Comparison of ENCODE assay signal across 17 cellular contexts in the genomic region with DNA sequence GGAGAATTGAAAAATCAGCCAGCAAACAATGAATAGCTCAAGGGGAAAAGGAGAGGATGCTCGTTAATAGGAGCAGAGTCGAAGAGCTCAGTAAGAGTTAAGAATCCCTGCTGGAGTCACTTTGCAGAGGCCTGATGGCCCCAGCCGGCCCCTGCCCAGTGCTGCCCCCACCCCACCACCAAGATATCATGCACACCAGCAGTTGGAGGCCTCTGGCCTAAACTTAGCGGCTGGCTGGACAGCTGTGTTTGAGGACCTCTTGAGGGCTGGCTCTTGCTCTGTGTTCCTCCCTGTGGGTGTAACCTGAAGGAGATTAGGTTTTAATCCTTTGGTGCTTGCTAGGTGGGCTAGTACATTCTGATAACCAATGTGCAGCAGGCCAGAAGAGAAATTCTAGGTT.
DNase-seq lines count a peak whose midpoint lies in the region; ATAC-seq, FAIRE-seq and TF ChIP-seq lines count a peak whose summit lies in the region.
"Had no signal": no experiment of that assay in that cellular context is flagged by ENCODE, and none has a peak within 500 bp of the region (broad histone marks: within the 10 kb centered on the region; RNA-seq: fewer than 3 reads in every experiment).

No MANE protein-coding gene starts in this region.

- ATAC-seq in GM12878 (peak; percentile 21; the same call in 1 of the 3 replicates), left lung (peak; percentile 81), T-helper 17 cell (no peak)
- ATAC-seq in stimulated activated memory B cell treated with anti-CD40 and anti-IgM and Interleukin-4, amounts not matched to agents 10 μg/mL and 1 μg/mL and 100 μg/mL, for 72 hours: no peak
- ATAC-seq: activated naive CD8-positive, alpha-beta T cell treated with anti-CD3 and anti-CD28 coated beads, Interleukin-2, amount 50 U/mL, for 24 hours; stimulated activated naive CD8-positive, alpha-beta T cell treated with anti-CD3 and anti-CD28 coated beads, Interleukin-15, Interleukin-2, amounts not matched to agents 100 U/mL and 50 U/mL, for 24 hours had no signal

- TF ChIP-seq RAD21 in GM12878 (IDR thresholded peaks at IDR 0.05; ENCODE audit: insufficient read depth, low read depth, low read length): no peak

- POLR2A ChIA-PET in GM12878 (lab: Charles Lee): interaction anchor here (1.0 kb wide), 1 partner anchor 14 kb away, joined by 4 read pairs; no protein-coding TSS in a partner anchor

- no peak overlapping the region for H3K9ac ChIP-seq in GM12878 (ENCODE audit: control insufficient read depth, insufficient read depth, low read length)
- H3K9ac ChIP-seq: KMS-11 had no signal

- H3K27ac ChIP-seq in GM12878 (ENCODE audit: control insufficient read depth, insufficient read depth) (no peak overlapping the region), left lung (peak overlapping the region; percentile 50 to 72)
- H3K27ac ChIP-seq: KMS-11 had no signal

- no peak overlapping the region for H2AFZ ChIP-seq in GM12878 (ENCODE audit: control insufficient read depth, low read depth, low read length)

- no peak for TF ChIP-seq CTCF in GM12878 (IDR thresholded peaks at IDR 0.05 in 2 of 3, conservative IDR thresholded peaks at IDR 0.05 in 1 of 3; ENCODE audit: control insufficient read depth in 2 of 3, extremely low read depth in 1 of 3, insufficient read depth in 1 of 3, low read depth in 3 of 3, low read length in 3 of 3)
- TF ChIP-seq CTCF in left lung (IDR thresholded peaks at IDR 0.05): no peak

- DNase-seq in MG63: peak; percentile 14
- DNase-seq in GM12878 (ENCODE audit: low read depth, low spot score): no peak
- no peak for DNase-seq in left lung
- DNase-seq in T-helper 17 cell: no peak
- no peak for DNase-seq in activated gamma-delta T cell (lab: John Stamatoyannopoulos, UW)
- DNase-seq in activated CD8-positive, alpha-beta memory T cell treated with anti-CD3 and anti-CD28 coated beads, Interleukin-2, amount 50 U/mL, for 48 hours: no peak
- no peak for DNase-seq in NK-92 (lab: John Stamatoyannopoulos, UW; ENCODE audit: unreplicated experiment)
- DNase-seq: activated CD8-positive, alpha-beta memory T cell treated with anti-CD3 and anti-CD28 coated beads, Interleukin-2, amount 50 U/mL, for 4 hours; activated naive CD8-positive, alpha-beta T cell treated with anti-CD3 and anti-CD28 coated beads, Interleukin-2, amount 50 U/mL, for 24 hours; dorsolateral prefrontal cortex; NCI-H2171; RPMI8226; stimulated activated CD4-positive, alpha-beta T cell treated with anti-CD3 and anti-CD28 coated beads, Interleukin-2, amount 100 ng/mL, for 48 hours; stimulated activated naive CD8-positive, alpha-beta T cell treated with anti-CD3 and anti-CD28 coated beads, Interleukin-15, Interleukin-2, amounts not matched to agents 100 U/mL and 50 U/mL, for 24 hours had no signal

- H3K4me2 ChIP-seq in GM12878 (ENCODE audit: control insufficient read depth, insufficient read depth): no peak overlapping the region
- H3K4me2 ChIP-seq: KMS-11 had no signal

- no peak overlapping the region for H3K4me3 ChIP-seq in MG63
- no peak overlapping the region for H3K4me3 ChIP-seq in GM12878
- no peak overlapping the region for H3K4me3 ChIP-seq in left lung
- H3K4me3 ChIP-seq: dorsolateral prefrontal cortex, gastroesophageal sphincter had no signal

- H4K20me1 ChIP-seq in GM12878 (ENCODE audit: control insufficient read depth, insufficient read depth): no peaks in the 10 kb centered on the region

- no TSS peak for BruUV-seq in GM12878 (replicated peaks; lab: Mats Ljungman, UMichigan)

- CTCF ChIA-PET in GM12878 (lab: Yijun Ruan, JAX): interaction anchor here (0.6 to 1.6 kb wide), 5 partner anchors 8 to 134 kb away, joined by 3 to 6 read pairs (median 4); no protein-coding TSS in a partner anchor

- H3K9me3 Mint-ChIP-seq in stimulated activated memory B cell treated with anti-CD40 and anti-IgM and Interleukin-4, amounts not matched to agents 10 μg/mL and 1 μg/mL and 100 μg/mL, for 72 hours: no peaks in the 10 kb centered on the region
- H3K9me3 Mint-ChIP-seq: activated naive CD8-positive, alpha-beta T cell treated with anti-CD3 and anti-CD28 coated beads, Interleukin-2, amount 50 U/mL, for 24 hours had no signal

- no peaks in the 10 kb centered on the region for H3K27me3 Mint-ChIP-seq in stimulated activated memory B cell treated with anti-CD40 and anti-IgM and Interleukin-4, amounts not matched to agents 10 μg/mL and 1 μg/mL and 100 μg/mL, for 72 hours
- H3K27me3 Mint-ChIP-seq in T-helper 17 cell: no peaks in the 10 kb centered on the region
- H3K27me3 Mint-ChIP-seq: activated naive CD8-positive, alpha-beta T cell treated with anti-CD3 and anti-CD28 coated beads, Interleukin-2, amount 50 U/mL, for 24 hours had no signal

- TF ChIP-seq POLR2A in GM12878 (IDR thresholded peaks at IDR 0.05; ENCODE audit: low read depth, low read length): no peak

- H3K4me1 Mint-ChIP-seq in stimulated activated memory B cell treated with anti-CD40 and anti-IgM and Interleukin-4, amounts not matched to agents 10 μg/mL and 1 μg/mL and 100 μg/mL, for 72 hours: peaks cover 29% of the 10 kb centered on the region
- H3K4me1 Mint-ChIP-seq in T-helper 17 cell: peaks cover 5% of the 10 kb centered on the region
- H3K4me1 Mint-ChIP-seq: activated naive CD8-positive, alpha-beta T cell treated with anti-CD3 and anti-CD28 coated beads, Interleukin-2, amount 50 U/mL, for 24 hours had no signal

- H3K36me3 Mint-ChIP-seq in stimulated activated memory B cell treated with anti-CD40 and anti-IgM and Interleukin-4, amounts not matched to agents 10 μg/mL and 1 μg/mL and 100 μg/mL, for 72 hours: peaks cover 81% of the 10 kb centered on the region
- peaks cover 8% of the 10 kb centered on the region for H3K36me3 Mint-ChIP-seq in T-helper 17 cell (ENCODE audit: low read depth)

- 98% methylated on average over 4 of the region's 4 CpGs for whole genome bisulfite sequencing in GM12878 (ENCODE audit: insufficient coverage, insufficient replicate concordance, low lambda C conversion rate, missing lambda C conversion rate)

- TF ChIP-seq EP300 in GM12878 (IDR thresholded peaks at IDR 0.05; ENCODE audit: borderline replicate concordance in 1 of 2, control insufficient read depth in 1 of 2, low read depth in 2 of 2, low read length in 2 of 2): no peak

- H3K79me2 ChIP-seq in GM12878 (ENCODE audit: control insufficient read depth, insufficient read depth, low read length): no peaks in the 10 kb centered on the region

- in situ Hi-C loops in GM12878 (cut with MboI): no loop called here

- RAD21 ChIA-PET in GM12878 (lab: Charles Lee; ENCODE audit: unreplicated experiment): interaction anchor here (0.9 kb wide), 1 partner anchor 20 kb away, joined by 4 read pairs; no protein-coding TSS in a partner anchor

- H3K9me3 ChIP-seq in MG63 (no peaks in the 10 kb centered on the region), GM12878 (replicated peaks; ENCODE audit: control insufficient read depth, insufficient read depth, low read length) (no peaks in the 10 kb centered on the region), left lung (no peaks in the 10 kb centered on the region), T-helper 17 cell (ENCODE audit: control insufficient read depth, low read length, poor library complexity, severe bottlenecking) (no peaks in the 10 kb centered on the region)
- H3K9me3 ChIP-seq: gastroesophageal sphincter had no signal

- no peak for FAIRE-seq in GM12878 (lab: Jason Lieb, UNC)

- H3K27me3 ChIP-seq in MG63 (no peaks in the 10 kb centered on the region), GM12878 (replicated peaks in 1 of 2; ENCODE audit: control insufficient read depth in 2 of 2, insufficient read depth in 2 of 2, low read length in 1 of 2) (no peaks in the 10 kb centered on the region), left lung (no peaks in the 10 kb centered on the region)
- H3K27me3 ChIP-seq: dorsolateral prefrontal cortex, gastroesophageal sphincter had no signal

- peak overlapping the region; percentile 23 for H3K27ac Mint-ChIP-seq in stimulated activated memory B cell treated with anti-CD40 and anti-IgM and Interleukin-4, amounts not matched to agents 10 μg/mL and 1 μg/mL and 100 μg/mL, for 72 hours
- no peak overlapping the region for H3K27ac Mint-ChIP-seq in T-helper 17 cell
- H3K27ac Mint-ChIP-seq: activated naive CD8-positive, alpha-beta T cell treated with anti-CD3 and anti-CD28 coated beads, Interleukin-2, amount 50 U/mL, for 24 hours had no signal

- intact Hi-C loops in GM12878 (cut with micrococcal nuclease; ENCODE audit: unreplicated experiment) (no loop called here), left lung (cut with DNase I) (no loop called here)

- H3K4me1 ChIP-seq in GM12878 (ENCODE audit: control insufficient read depth, insufficient read depth, low read length) (no peaks in the 10 kb centered on the region), left lung (peaks cover 9 to 18% of the 10 kb centered on the region in 2 donors)

- H3K36me3 ChIP-seq in MG63: no peaks in the 10 kb centered on the region
- peaks cover 2 to 14% of the 10 kb centered on the region in 2 experiments; a peak in 3 of 4 replicates for H3K36me3 ChIP-seq in GM12878 (ENCODE audit: control insufficient read depth in 2 of 2, insufficient read depth in 2 of 2, low read length in 1 of 2)
- H3K36me3 ChIP-seq in left lung: peaks cover 0 to 81% of the 10 kb centered on the region in 2 donors

- H3K4me3 Mint-ChIP-seq in stimulated activated memory B cell treated with anti-CD40 and anti-IgM and Interleukin-4, amounts not matched to agents 10 μg/mL and 1 μg/mL and 100 μg/mL, for 72 hours: no peak overlapping the region
- H3K4me3 Mint-ChIP-seq in T-helper 17 cell: no peak overlapping the region
- H3K4me3 Mint-ChIP-seq: activated naive CD8-positive, alpha-beta T cell treated with anti-CD3 and anti-CD28 coated beads, Interleukin-2, amount 50 U/mL, for 24 hours had no signal

- SMC1A ChIA-PET in GM12878 (lab: Charles Lee; ENCODE audit: uncharacterized antibody, unreplicated experiment): interaction anchor here (0.6 to 2.2 kb wide), 9 partner anchors 14 to 164 kb away, joined by 3 to 11 read pairs (median 4); no protein-coding TSS in a partner anchor

TF ChIP-seq in GM12878, 131 proteins besides CTCF, POLR2A, EP300 and RAD21 (continues in another document):
- no peak for TF ChIP-seq HDAC2 (IDR thresholded peaks at IDR 0.05)

Comparison
In these comparisons a context has a peak if more than half of its experiments do, and no peak if none do; other contexts are left out.
1. ATAC-seq: peak in GM12878 (single experiment) and left lung (single experiment); none in stimulated activated memory B cell treated with anti-CD40 and anti-IgM and Interleukin-4, amounts not matched to agents 10 μg/mL and 1 μg/mL and 100 μg/mL, for 72 hours (single experiment) and T-helper 17 cell (single experiment).